35 cellular contexts compared by ENCODE assay signal in the genomic region with DNA sequence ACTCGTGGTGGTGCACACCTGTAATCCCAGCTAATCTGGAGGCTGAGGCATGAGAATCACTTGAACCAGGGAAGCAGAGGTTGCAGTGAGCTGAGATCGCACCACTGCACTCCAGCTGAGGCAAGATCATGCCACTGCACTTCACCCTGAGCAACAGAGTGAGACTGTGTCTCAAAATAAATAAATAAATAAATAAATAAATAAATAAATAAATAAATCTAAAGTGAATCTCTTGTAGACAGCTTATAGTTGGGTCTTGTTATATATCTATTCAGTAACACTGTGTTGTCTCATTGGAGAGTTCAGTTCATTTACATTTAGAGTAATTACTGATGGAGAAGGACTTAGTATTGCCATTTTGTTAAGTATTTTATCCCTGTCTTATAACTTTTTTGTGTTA.
"Had no signal": no experiment of that assay in that cellular context is flagged by ENCODE, and none has a peak within 500 bp of the region (broad histone marks: within the 10 kb centered on the region; RNA-seq: fewer than 3 reads in every experiment).

No MANE protein-coding gene starts in this region.

- DNase-seq: Kasumi-1, MG63, MM.1S, MV-4-11, NCI-H1048, NCI-H1092, NCI-H1092 treated with DMSO at 0.1 percent for 48 hours, NCI-H1105, NCI-H1105 treated with DMSO at 0.1 percent for 48 hours, NCI-H1417, NCI-H1417 treated with DMSO at 0.1 percent for 48 hours, NCI-H1436, NCI-H1436 treated with DMSO at 0.1 percent for 48 hours, NCI-H146, NCI-H1694, NCI-H1694 treated with DMSO at 0.1 percent for 48 hours, NCI-H187, NCI-H187 treated with DMSO at 0.1 percent for 48 hours, NCI-H1930, NCI-H2029, NCI-H2029 treated with DMSO at 0.1 percent for 48 hours, NCI-H2081, NCI-H2081 treated with DMSO at 0.1 percent for 48 hours, NCI-H2107, NCI-H2171, NCI-H2171 treated with DMSO at 0.1 percent for 48 hours, NCI-H2227 treated with DMSO at 0.1 percent for 48 hours, NCI-H226, NCI-H345, NCI-H446, NCI-H446 treated with DMSO at 0.1 percent for 48 hours, NCI-H510A, NCI-H510A treated with DMSO at 0.1 percent for 48 hours, NCI-H524, NCI-H524 treated with DMSO at 0.1 percent for 48 hours had no signal

- H3K36me3 ChIP-seq: MG63 had no signal

- H3K9me3 ChIP-seq: MG63 had no signal

- H3K4me3 ChIP-seq: MG63 had no signal
